In the genomic region with DNA sequence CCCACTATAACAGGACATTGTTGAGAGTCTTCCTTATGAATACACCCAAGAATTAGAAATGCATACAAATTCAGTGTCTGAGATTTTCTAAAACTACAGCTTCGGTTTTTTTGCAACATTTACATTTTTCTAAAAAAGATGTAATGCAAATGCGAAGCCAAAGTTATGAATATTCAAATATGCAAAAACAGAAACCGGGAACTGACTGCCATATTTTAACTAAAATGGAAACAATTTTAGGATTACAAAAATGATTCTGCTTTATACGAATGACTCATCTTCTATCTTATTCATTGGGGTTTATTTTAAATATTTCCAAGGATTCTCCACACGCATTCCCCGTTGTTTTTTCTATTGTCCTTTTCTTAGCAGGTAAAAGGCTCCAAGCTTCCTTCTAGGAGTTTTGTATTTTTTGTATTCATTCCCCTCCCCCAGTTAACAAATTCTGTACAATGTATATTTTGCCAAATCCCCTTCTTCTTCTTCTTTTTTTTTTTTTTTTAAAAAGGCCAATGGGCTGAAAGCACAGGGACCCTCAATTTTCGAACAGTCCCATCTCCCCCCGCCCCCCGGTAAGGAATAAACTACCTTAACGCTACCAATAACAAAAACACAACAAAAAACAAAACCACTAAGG, we compare ENCODE assay signal across 9 cellular contexts. TPM values are rescaled to one million over a fixed set of nuclear protein-coding genes. Genes with fewer than 3 reads are reported as not detected.
DNase-seq lines count a peak whose midpoint lies in the region; ATAC-seq, FAIRE-seq and TF ChIP-seq lines count a peak whose summit lies in the region.
"Had no signal": no experiment of that assay in that cellular context is flagged by ENCODE, and none has a peak within 500 bp of the region (broad histone marks: within the 10 kb centered on the region; RNA-seq: fewer than 3 reads in every experiment).

No MANE protein-coding gene starts in this region.

- H3K4me3 ChIP-seq in Panc1 (ENCODE audit: low read depth in 2 of 2, low read length in 2 of 2) = peak overlapping the region; percentile 84 to 99
- peak overlapping the region; percentile 76 to 94 (median 84) for H3K4me3 ChIP-seq in fibroblast of lung (replicated peaks in 1 of 4; ENCODE audit: control extremely low read depth in 1 of 4, insufficient read depth in 1 of 4, low read depth in 3 of 4, low read length in 4 of 4)
- peak overlapping the region; percentile 79 to 92 (median 88) for H3K4me3 ChIP-seq in gastrocnemius medialis

- H3K27me3 ChIP-seq in Panc1 (ENCODE audit: control insufficient read depth, insufficient read depth, low read length) (0 out of 2 replicates have a peak, but pooled peaks cover 4% of the 10 kb centered on the region), fibroblast of lung (ENCODE audit: control insufficient read depth, insufficient read depth, low read length) (no peaks in the 10 kb centered on the region), gastrocnemius medialis (no peaks in the 10 kb centered on the region)

- no peak for FAIRE-seq in frontal cortex (lab: Jason Lieb, UNC)

- H3K4me1 ChIP-seq in Panc1 (ENCODE audit: control insufficient read depth, insufficient read depth, low read length) = peaks cover 19% of the 10 kb centered on the region
- no peaks in the 10 kb centered on the region for H3K4me1 ChIP-seq in fibroblast of lung (ENCODE audit: control insufficient read depth, extremely low read depth, insufficient read depth, low read length)
- H3K4me1 ChIP-seq in gastrocnemius medialis = peaks cover 33 to 38% of the 10 kb centered on the region in 2 donors

- no peak for DNase-seq in Panc1 (ENCODE audit: low read depth, low spot score)
- no peak for DNase-seq in fibroblast of lung (ENCODE audit: low read depth in 2 of 2)
- DNase-seq in gastrocnemius medialis = no peak
- DNase-seq in frontal cortex (ENCODE audit: low spot score in 2 of 2) = no peak
- no peak for DNase-seq in NCI-H1092 treated with DMSO at 0.1 percent for 48 hours (lab: John Stamatoyannopoulos, UW)

- CTCF ChIA-PET in Panc1 (lab: Charles Lee) = interaction anchor here (0.8 kb wide), 1 partner anchor 10 kb away, joined by 3 read pairs; no protein-coding TSS in a partner anchor

- POLR2A ChIA-PET in Panc1 (lab: Charles Lee) = interaction anchor here (0.6 to 0.7 kb wide), 2 partner anchors 266 to 434 kb away, joined by 3 to 7 read pairs; no protein-coding TSS in a partner anchor

- BruUV-seq in Panc1 (replicated peaks; lab: Mats Ljungman, UMichigan) = TSS peak; percentile 77

- intact Hi-C loops in Panc1 (cut with micrococcal nuclease; ENCODE audit: unreplicated experiment) (no loop called here), gastrocnemius medialis (cut with DNase I; ENCODE audit: low total_unique reads) (loop anchor here (1.0 to 10.0 kb wide), 3 partner anchors 162 to 1523 kb away; a partner anchor contains a TSS)

- peak; percentile 13 for TF ChIP-seq POLR2A in GM18505 (IDR thresholded peaks at IDR 0.05; ENCODE audit: borderline replicate concordance, extremely low read depth, insufficient read depth, insufficient read length)
- TF ChIP-seq POLR2A in gastrocnemius medialis (IDR thresholded peaks at IDR 0.05) = no peak

- peaks cover 66% of the 10 kb centered on the region for H3K79me2 ChIP-seq in fibroblast of lung (ENCODE audit: control insufficient read depth, insufficient read depth, low read length)

- peaks cover 18% of the 10 kb centered on the region for H3K36me3 ChIP-seq in Panc1 (ENCODE audit: control insufficient read depth, insufficient read depth, low read length)
- peaks cover 2% of the 10 kb centered on the region for H3K36me3 ChIP-seq in fibroblast of lung (ENCODE audit: control insufficient read depth, insufficient read depth, low read length)
- H3K36me3 ChIP-seq in gastrocnemius medialis = peaks cover 0 to 11% of the 10 kb centered on the region in 2 donors

- no peak overlapping the region for H2AFZ ChIP-seq in fibroblast of lung (ENCODE audit: low read length)

- no peaks in the 10 kb centered on the region for H4K20me1 ChIP-seq in fibroblast of lung (ENCODE audit: control insufficient read depth, extremely low read depth, insufficient read depth, low read length)

- TF ChIP-seq CTCF in Panc1 (IDR thresholded peaks at IDR 0.05) (no peak), fibroblast of lung (conservative IDR thresholded peaks at IDR 0.05 in 1 of 2, IDR thresholded peaks at IDR 0.05 in 1 of 2; ENCODE audit: low read depth in 1 of 2, low read length in 2 of 2) (no peak), gastrocnemius medialis (IDR thresholded peaks at IDR 0.05 in 4 of 5, conservative IDR thresholded peaks at IDR 0.05 in 1 of 5) (no peak)

- H3K4me2 ChIP-seq in fibroblast of lung (ENCODE audit: extremely low read depth, insufficient read depth, low read length) = peak overlapping the region; percentile 53

- ATAC-seq in GM18505 (IDR thresholded peaks at IDR 0.05; ENCODE audit: unreplicated experiment) (no peak), Panc1 (no peak), gastrocnemius medialis (no peak), GM18861 (IDR thresholded peaks at IDR 0.05; ENCODE audit: unreplicated experiment) (no peak), HG03095 (IDR thresholded peaks at IDR 0.05; ENCODE audit: unreplicated experiment) (no peak)

- in situ Hi-C loops in Panc1 (cut with HindIII; ENCODE audit: low pct_unique_long_range_greater_than_20kb, low sequenced_read_pairs) (no loop called here), gastrocnemius medialis (cut with MboI; ENCODE audit: low sequenced_read_pairs in 4 of 4) (loop anchor here in 2 of 4 donors (5.0 to 25.0 kb wide), 3 partner anchors 160 to 347 kb away; a partner anchor contains a TSS)

- H3K27ac ChIP-seq in Panc1 (ENCODE audit: low read length) = peak overlapping the region; percentile 88
- peak overlapping the region; percentile 89 for H3K27ac ChIP-seq in fibroblast of lung (ENCODE audit: insufficient read depth, low read length)
- H3K27ac ChIP-seq in gastrocnemius medialis = peak overlapping the region; percentile 82 to 89 (median 84)

- H3K9me3 ChIP-seq in Panc1 (ENCODE audit: control insufficient read depth, insufficient read depth, low read depth, low read length) (no peaks in the 10 kb centered on the region), fibroblast of lung (ENCODE audit: control insufficient read depth, insufficient read depth, low read depth, low read length) (no peaks in the 10 kb centered on the region), gastrocnemius medialis (no peaks in the 10 kb centered on the region)

- H3K9ac ChIP-seq in fibroblast of lung (ENCODE audit: insufficient read depth, low read length) = peak overlapping the region; percentile 85

RNA-seq across cellular contexts. Expression of a gene that starts 1.0 kb away (rescaled TPM):
- total RNA-seq in Panc1 (2021; ENCODE audit: unreplicated experiment) (104 TPM), fibroblast of lung (83.5 and 142 TPM in 2 replicates), gastrocnemius medialis (10 to 100 TPM; 10.8 to 14.6 (median 13.0) TPM), frontal cortex (123 TPM)
- polyA plus RNA-seq in Panc1 (2012; ENCODE audit: insufficient read length) = 163 TPM
- 242 and 350 TPM in 2 replicates for polyA plus RNA-seq in fibroblast of lung
- polyA plus RNA-seq in fibroblast of lung (2012) = 304 and 394 TPM in 2 replicates
- 35.6 and 40.1 TPM in 2 replicates for polyA minus RNA-seq in fibroblast of lung (ENCODE audit: low replicate concordance)

RNA-seq across cellular contexts. Expression of a gene that starts 18.6 kb away (rescaled TPM):
- total RNA-seq in Panc1 (2021; ENCODE audit: unreplicated experiment) = not detected
- polyA plus RNA-seq in Panc1 (2012; ENCODE audit: insufficient read length) = not detected
- not detected in 2 replicates for total RNA-seq in fibroblast of lung
- polyA plus RNA-seq in fibroblast of lung = not detected in 2 replicates
- polyA plus RNA-seq in fibroblast of lung (2012) = not detected in 2 replicates
- not detected in 2 replicates for polyA minus RNA-seq in fibroblast of lung (ENCODE audit: low replicate concordance)
- total RNA-seq in gastrocnemius medialis = not detected
- total RNA-seq in frontal cortex = not detected
- total RNA-seq: T-helper 2 cell treated with Interferon-gamma antibody and Interleukin-4, amounts not matched to agents 100 ng/mL and 5 ng/mL, for 36 hours had no signal

RNA-seq across cellular contexts. Expression of a gene that starts 44.3 kb away (rescaled TPM):
- total RNA-seq in Panc1 (2021; ENCODE audit: unreplicated experiment) = 0.10 TPM
- polyA plus RNA-seq in Panc1 (2012; ENCODE audit: insufficient read length) = not detected
- total RNA-seq in fibroblast of lung = 0.77 and 2.6 TPM in 2 replicates
- 0.43 and 1.2 TPM in 2 replicates for polyA plus RNA-seq in fibroblast of lung
- 0.16 and 0.59 TPM in 2 replicates for polyA plus RNA-seq in fibroblast of lung (2012)
- 1.2 TPM in 1 of 2 replicates, not detected in the other for polyA minus RNA-seq in fibroblast of lung (ENCODE audit: low replicate concordance)
- 1 to 10 TPM in 3 of 4 donors, under 1 TPM in 1; 0.39 to 5.0 (median 3.4) TPM for total RNA-seq in gastrocnemius medialis
- 4.9 TPM for total RNA-seq in frontal cortex
